In the genomic region with DNA sequence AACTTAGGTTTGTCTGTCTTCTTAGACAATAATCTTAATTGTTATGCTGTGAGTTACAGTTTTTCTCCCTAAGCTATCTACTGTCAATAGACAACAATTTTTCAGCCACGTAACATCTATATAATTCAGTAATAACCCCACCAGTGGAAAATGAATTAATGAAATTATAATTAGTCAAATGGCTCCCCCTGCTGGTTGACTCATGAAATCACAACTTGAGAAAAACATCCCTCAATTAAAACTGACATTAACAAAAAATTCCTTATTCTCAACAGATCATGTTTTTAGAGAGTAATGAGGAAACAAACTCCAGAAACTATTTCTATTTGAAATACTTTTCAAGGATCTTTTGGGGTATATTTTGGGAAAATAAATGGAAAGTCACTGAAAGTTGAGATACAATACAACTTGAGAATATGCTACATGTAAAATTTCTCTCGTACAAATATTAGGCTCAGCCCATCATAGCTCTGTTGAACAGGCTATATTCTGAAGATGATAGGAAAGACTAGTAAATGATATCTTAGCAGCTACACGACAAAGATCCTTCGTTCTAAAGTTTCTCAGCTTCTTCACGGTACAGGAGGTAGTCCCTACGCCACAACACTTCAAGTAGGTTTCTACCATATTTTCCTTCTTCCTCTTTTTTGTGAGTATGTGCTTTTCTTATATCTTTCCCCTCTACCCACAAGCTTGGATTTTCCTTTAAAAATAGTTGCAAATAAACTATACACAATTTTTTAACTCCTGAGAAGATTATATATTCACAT, we compare ENCODE assay signal across 8 cellular contexts.
DNase-seq lines count a peak whose midpoint lies in the region; FAIRE-seq and TF ChIP-seq lines count a peak whose summit lies in the region.

No MANE protein-coding gene starts in this region.

- peak; percentile 96 for FAIRE-seq in endometrium (lab: Jason Lieb, UNC)

- H3K4me3 Mint-ChIP-seq in T-helper 2 cell treated with Interferon-gamma antibody and Interleukin-4, amounts not matched to agents 5 μg/mL and 100 μg/mL, for 36 hours, result no peak overlapping the region

- no peaks in the 10 kb centered on the region for H3K9me3 Mint-ChIP-seq in T-helper 2 cell treated with Interferon-gamma antibody and Interleukin-4, amounts not matched to agents 5 μg/mL and 100 μg/mL, for 36 hours

- DNase-seq in NCI-H510A treated with DMSO at 0.1 percent for 48 hours (lab: John Stamatoyannopoulos, UW), result peak; percentile 12
- DNase-seq in NCI-H510A (lab: John Stamatoyannopoulos, UW), result no peak
- peak; percentile 34 for DNase-seq in HuH-7.5 (ENCODE audit: low spot score)
- DNase-seq in RKO (ENCODE audit: low spot score), result peak; percentile 53
- DNase-seq in T-helper 2 cell treated with Interferon-gamma antibody and Interleukin-4, amounts not matched to agents 5 μg/mL and 100 μg/mL, for 36 hours (ENCODE audit: low spot score), result no peak
- no peak for DNase-seq in GM19238 (ENCODE audit: insufficient read length, low spot score)

- no peak overlapping the region for H3K4me3 ChIP-seq in neutrophil (ENCODE audit: low read depth in 1 of 2, low read length in 1 of 2)

- H3K27ac Mint-ChIP-seq in T-helper 2 cell treated with Interferon-gamma antibody and Interleukin-4, amounts not matched to agents 5 μg/mL and 100 μg/mL, for 36 hours, result no peak overlapping the region

- no peaks in the 10 kb centered on the region for H3K27me3 Mint-ChIP-seq in T-helper 2 cell treated with Interferon-gamma antibody and Interleukin-4, amounts not matched to agents 5 μg/mL and 100 μg/mL, for 36 hours (ENCODE audit: low read depth)

- H3K36me3 Mint-ChIP-seq in T-helper 2 cell treated with Interferon-gamma antibody and Interleukin-4, amounts not matched to agents 5 μg/mL and 100 μg/mL, for 36 hours (ENCODE audit: low read depth), result peaks cover 35% of the 10 kb centered on the region

- no peaks in the 10 kb centered on the region for H3K27me3 ChIP-seq in neutrophil

- no peaks in the 10 kb centered on the region for H3K9me3 ChIP-seq in neutrophil

- H3K4me1 Mint-ChIP-seq in T-helper 2 cell treated with Interferon-gamma antibody and Interleukin-4, amounts not matched to agents 5 μg/mL and 100 μg/mL, for 36 hours (ENCODE audit: low read depth), result peaks cover 23% of the 10 kb centered on the region

- peak overlapping the region; percentile 25 for H3K27ac ChIP-seq in neutrophil

- TF ChIP-seq CTCF in neutrophil (IDR thresholded peaks at IDR 0.05), result peak; percentile 76

- no peaks in the 10 kb centered on the region for H3K4me1 ChIP-seq in neutrophil (ENCODE audit: control insufficient read depth in 1 of 2, insufficient read depth in 1 of 2, low read depth in 1 of 2, low read length in 1 of 2)

- peaks cover 54% of the 10 kb centered on the region for H3K36me3 ChIP-seq in neutrophil

Comparison
In these comparisons a context has a peak if more than half of its experiments do, and no peak if none do; other contexts are left out.
1. DNase-seq: peak in NCI-H510A treated with DMSO at 0.1 percent for 48 hours (single experiment), HuH-7.5 (single experiment) and RKO (single experiment); none in NCI-H510A (single experiment), T-helper 2 cell treated with Interferon-gamma antibody and Interleukin-4, amounts not matched to agents 5 μg/mL and 100 μg/mL, for 36 hours (single experiment) and GM19238 (single experiment).